ENCODE assay signal across 1 cellular context in genomic region chr11:115550291-115551059, GRCh38.
TF ChIP-seq lines count a peak whose summit lies in the region.

No MANE protein-coding gene starts in this region.

TF ChIP-seq in H1, 55 proteins besides CTCF, POLR2A, EP300 and RAD21:
- TF ChIP-seq CHD1 (IDR thresholded peaks at IDR 0.05; ENCODE audit: low read depth, low read length), result no peak
- no peak for TF ChIP-seq BACH1 (IDR thresholded peaks at IDR 0.05; ENCODE audit: low read length)
